Comparison of ENCODE assay signal across 12 cellular contexts in the genomic region with DNA sequence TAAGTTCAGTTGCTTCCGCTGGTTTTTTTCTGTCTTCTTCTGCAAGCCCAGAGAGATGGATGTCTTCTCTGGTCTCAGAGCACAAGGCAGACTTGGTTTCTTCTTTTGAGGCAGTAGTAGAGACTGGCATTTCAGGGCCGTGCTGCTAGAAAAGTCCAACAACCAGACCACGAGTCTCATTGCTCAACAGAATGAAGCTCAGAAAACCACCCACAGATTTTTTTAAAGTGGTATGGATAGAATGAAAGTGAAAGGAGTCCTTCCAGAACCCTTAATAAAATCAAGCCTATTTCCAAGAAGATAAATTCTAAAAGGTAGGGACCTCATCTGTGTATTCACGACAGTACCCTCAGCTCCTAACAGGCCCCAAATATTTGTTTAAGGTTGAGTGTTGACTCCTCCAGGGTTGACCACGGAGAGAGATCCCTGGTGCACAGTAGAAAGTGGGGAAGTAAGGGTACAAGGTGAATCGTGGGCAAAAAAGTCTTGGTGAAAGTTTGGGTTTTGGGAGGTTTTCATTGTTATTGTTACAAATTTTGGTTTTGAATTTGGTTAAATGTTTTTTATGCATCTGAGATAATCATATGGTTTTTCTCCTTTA. TPM values are rescaled to one million over a fixed set of nuclear protein-coding genes. Genes with fewer than 3 reads are reported as not detected.
A peak's percentile ranks its signal among the peaks of the same experiment; 100 is the strongest.
DNase-seq lines count a peak whose midpoint lies in the region; ATAC-seq lines count a peak whose summit lies in the region.
"Had no signal": no experiment of that assay in that cellular context is flagged by ENCODE, and none has a peak within 500 bp of the region (broad histone marks: within the 10 kb centered on the region; RNA-seq: fewer than 3 reads in every experiment).

No MANE protein-coding gene starts in this region.

- intact Hi-C loops in left colon (cut with DNase I, micrococcal nuclease): no loop called here

- peaks cover 10% of the 10 kb centered on the region for H3K4me1 Mint-ChIP-seq in activated CD8-positive, alpha-beta memory T cell treated with anti-CD3 and anti-CD28 coated beads, Interleukin-2, amount 10 ng/mL, durations not matched to agents 7 days and 5 days

- H3K4me3 Mint-ChIP-seq in activated CD8-positive, alpha-beta memory T cell treated with anti-CD3 and anti-CD28 coated beads, Interleukin-2, amount 10 ng/mL, durations not matched to agents 7 days and 5 days: peak overlapping the region; percentile 56

- DNase-seq in activated CD8-positive, alpha-beta memory T cell treated with anti-CD3 and anti-CD28 coated beads, Interleukin-2, amount 10 ng/mL, durations not matched to agents 7 days and 5 days: no peak
- DNase-seq in activated CD8-positive, alpha-beta memory T cell treated with anti-CD3 and anti-CD28 coated beads for 24 hours: no peak
- DNase-seq in RPMI7951 (ENCODE audit: low read depth) (peak; percentile 31), fibroblast of peridontal ligament (ENCODE audit: extremely low read depth) (peak; percentile 73), left colon (no peak), NCI-H69 (lab: John Stamatoyannopoulos, UW) (no peak), kidney tubule cell (ENCODE audit: low spot score) (no peak)
- no peak for DNase-seq in stimulated activated naive CD8-positive, alpha-beta T cell treated with anti-CD3 and anti-CD28 coated beads, Interleukin-15, Interleukin-2, amounts not matched to agents 100 U/mL and 50 U/mL, for 24 hours
- DNase-seq: glutamatergic neuron, NCI-H187 had no signal

- CTCF ChIA-PET in activated CD8-positive, alpha-beta memory T cell treated with anti-CD3 and anti-CD28 coated beads, Interleukin-2, amount 10 ng/mL, durations not matched to agents 7 days and 5 days (lab: Charles Lee): interaction anchor here (0.8 to 1.2 kb wide), 3 partner anchors 32 to 145 kb away, joined by 3 to 6 read pairs (median 4); no protein-coding TSS in a partner anchor

- peak; percentile 45 for ATAC-seq in activated CD8-positive, alpha-beta memory T cell treated with anti-CD3 and anti-CD28 coated beads, Interleukin-2, amount 10 ng/mL, durations not matched to agents 7 days and 5 days
- ATAC-seq in stimulated activated naive CD8-positive, alpha-beta T cell treated with anti-CD3 and anti-CD28 coated beads, Interleukin-15, Interleukin-2, amounts not matched to agents 100 U/mL and 50 U/mL, for 24 hours: peak; percentile 69
- no peak for ATAC-seq in left colon
- ATAC-seq: SK-N-SH treated with all-trans-retinoic acid at 6 μM for 48 hours had no signal

- H3K36me3 Mint-ChIP-seq in activated CD8-positive, alpha-beta memory T cell treated with anti-CD3 and anti-CD28 coated beads, Interleukin-2, amount 10 ng/mL, durations not matched to agents 7 days and 5 days: no peaks in the 10 kb centered on the region

- no peaks in the 10 kb centered on the region for H3K27me3 Mint-ChIP-seq in activated CD8-positive, alpha-beta memory T cell treated with anti-CD3 and anti-CD28 coated beads, Interleukin-2, amount 10 ng/mL, durations not matched to agents 7 days and 5 days

- no peaks in the 10 kb centered on the region for H3K9me3 Mint-ChIP-seq in activated CD8-positive, alpha-beta memory T cell treated with anti-CD3 and anti-CD28 coated beads, Interleukin-2, amount 10 ng/mL, durations not matched to agents 7 days and 5 days (ENCODE audit: low read depth)

- peak overlapping the region; percentile 61 for H3K27ac Mint-ChIP-seq in activated CD8-positive, alpha-beta memory T cell treated with anti-CD3 and anti-CD28 coated beads, Interleukin-2, amount 10 ng/mL, durations not matched to agents 7 days and 5 days

RNA-seq across cellular contexts. Expression of a gene that starts 43.6 kb away (rescaled TPM):
- 100 to 1,000 TPM; 127 to 153 TPM for total RNA-seq in activated CD8-positive, alpha-beta memory T cell treated with anti-CD3 and anti-CD28 coated beads, Interleukin-2, amount 10 ng/mL, durations not matched to agents 7 days and 5 days
- total RNA-seq in RPMI7951 (2014; rRNA removed; shearing (Covaris generic)): 41.4 and 45.2 TPM in 2 replicates
- total RNA-seq in left colon: 100 to 1,000 TPM in 1 of 2 donors, 10 to 100 TPM in 1; 96.3 to 100 TPM

RNA-seq across cellular contexts. Expression of a gene that starts 49.2 kb away (rescaled TPM):
- under 1 TPM in 1 of 2 experiments, not detected in 1; 0.30 TPM for total RNA-seq in activated CD8-positive, alpha-beta memory T cell treated with anti-CD3 and anti-CD28 coated beads, Interleukin-2, amount 10 ng/mL, durations not matched to agents 7 days and 5 days
- not detected in 2 replicates for total RNA-seq in RPMI7951 (2014; rRNA removed; shearing (Covaris generic))
- under 1 TPM; 0.12 to 0.39 TPM for total RNA-seq in left colon
- total RNA-seq: cerebellum had no signal

Comparison
In these comparisons a context has a peak if more than half of its experiments do, and no peak if none do; other contexts are left out.
1. DNase-seq: peak in RPMI7951 (single experiment) and fibroblast of peridontal ligament (single experiment); none in activated CD8-positive, alpha-beta memory T cell treated with anti-CD3 and anti-CD28 coated beads, Interleukin-2, amount 10 ng/mL, durations not matched to agents 7 days and 5 days (single experiment), activated CD8-positive, alpha-beta memory T cell treated with anti-CD3 and anti-CD28 coated beads for 24 hours (single experiment), stimulated activated naive CD8-positive, alpha-beta T cell treated with anti-CD3 and anti-CD28 coated beads, Interleukin-15, Interleukin-2, amounts not matched to agents 100 U/mL and 50 U/mL, for 24 hours (single experiment), left colon (0 of 2), NCI-H69 (single experiment) and kidney tubule cell (single experiment).